In the genomic region with DNA sequence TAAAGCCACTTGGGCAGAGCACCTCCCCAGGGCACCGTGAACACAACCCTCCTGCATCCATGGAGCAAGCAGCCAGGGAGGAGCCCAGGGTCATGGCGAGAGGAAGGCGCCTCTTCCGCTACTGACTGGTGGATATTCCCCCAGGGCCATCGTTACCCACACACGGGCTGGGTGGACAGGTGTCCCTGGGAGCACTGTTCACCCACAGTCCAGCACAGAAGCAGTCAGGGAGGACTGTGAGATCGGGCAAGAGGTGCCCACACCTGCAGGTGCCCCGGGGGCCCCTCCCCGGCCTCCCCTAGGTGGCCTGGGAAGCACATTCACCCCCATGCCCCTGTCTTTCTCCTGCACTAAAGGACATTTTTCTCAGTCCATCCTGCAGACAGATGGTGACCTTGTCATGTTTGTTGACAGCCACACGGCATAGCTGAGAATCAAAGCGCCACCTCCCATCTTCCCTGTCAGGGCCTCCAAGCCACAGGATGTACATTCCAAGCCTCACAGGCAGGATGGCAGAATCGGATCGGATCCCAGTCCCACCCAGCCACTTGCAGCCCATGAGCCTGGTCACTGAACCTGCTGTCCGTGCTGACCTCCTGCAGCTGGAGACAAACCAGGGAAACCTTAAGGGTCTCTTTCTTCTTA, we compare ENCODE assay signal across 21 cellular contexts.
DNase-seq lines count a peak whose midpoint lies in the region; ATAC-seq, FAIRE-seq and TF ChIP-seq lines count a peak whose summit lies in the region.
"Had no signal": no experiment of that assay in that cellular context is flagged by ENCODE, and none has a peak within 500 bp of the region (broad histone marks: within the 10 kb centered on the region; RNA-seq: fewer than 3 reads in every experiment).

No MANE protein-coding gene starts in this region.

- no peak overlapping the region for H3K18ac ChIP-seq in H1 (ENCODE audit: extremely low read depth, low read length)

- H3K79me1 ChIP-seq in H1 (ENCODE audit: low read depth, low read length): no peaks in the 10 kb centered on the region

- intact Hi-C loops in HepG2 (cut with micrococcal nuclease; ENCODE audit: unreplicated experiment): no loop called here
- intact Hi-C loops in right lobe of liver (cut with DNase I): no loop called here

- in situ Hi-C loops in HepG2 (cut with HindIII; ENCODE audit: extremely low pct_ligation_motif_present, low pct_unique_long_range_greater_than_20kb): no loop called here

- no peak overlapping the region for H2BK120ac ChIP-seq in H1 (replicated peaks; ENCODE audit: low read depth, low read length)

- POLR2A ChIA-PET in HepG2 (lab: Yijun Ruan, JAX) (interaction anchor here (1.0 to 1.4 kb wide), 3 partner anchors 9 to 11 kb away, joined by 4 to 8 read pairs (median 6); no protein-coding TSS in a partner anchor), H1 (lab: Charles Lee; ENCODE audit: partially characterized antibody) (no interaction called here)

- no peak overlapping the region for H3K9ac ChIP-seq in HepG2 (ENCODE audit: insufficient read depth, low read depth, low read length)
- H3K9ac ChIP-seq in H1 (replicated peaks in 1 of 4; ENCODE audit: extremely low read depth in 1 of 4, low read depth in 3 of 4, low read length in 3 of 4): no peak overlapping the region

- 35% methylated on average over 10 of the region's 14 CpGs for WGBS in HepG2 (ENCODE audit: low lambda C conversion rate)
- 72% methylated on average over 6 of the region's 14 CpGs for WGBS in right lobe of liver (ENCODE audit: insufficient coverage, low coverage, low lambda C conversion rate, missing lambda C conversion rate)
- 89% methylated on average over 11 of the region's 14 CpGs; no CpG with 5 or more reads in 1 of the 2 experiments for WGBS in H1 (ENCODE audit: extremely low coverage in 1 of 2, insufficient coverage in 1 of 2, insufficient read length in 1 of 2, insufficient replicate concordance in 2 of 2, low coverage in 1 of 2, low lambda C conversion rate in 2 of 2, missing lambda C conversion rate in 1 of 2), 2 experiments

- ATAC-seq in HepG2 (peak; percentile 88), right lobe of liver (no peak), GM21526 (IDR thresholded peaks at IDR 0.05; ENCODE audit: low FRiP score, unreplicated experiment) (no peak), GM19455 (IDR thresholded peaks at IDR 0.05; ENCODE audit: unreplicated experiment) (no peak)
- ATAC-seq: GM12878 had no signal

- no peaks in the 10 kb centered on the region for H3K23me2 ChIP-seq in H1 (ENCODE audit: low read depth, low read length)

- TF ChIP-seq POLR2A in HepG2 (IDR thresholded peaks at IDR 0.05; ENCODE audit: insufficient read depth in 1 of 2, low read depth in 2 of 2, low read length in 2 of 2) (no peak), right lobe of liver (IDR thresholded peaks at IDR 0.05) (no peak), H1 (IDR thresholded peaks at IDR 0.05; ENCODE audit: control extremely low read depth in 1 of 2, low read depth in 2 of 2, low read length in 2 of 2) (no peak)

- H3K4me1 ChIP-seq in HepG2 (ENCODE audit: insufficient read depth, low read length) (peaks cover 51% of the 10 kb centered on the region), right lobe of liver (no peaks in the 10 kb centered on the region), H1 (replicated peaks in 1 of 4; ENCODE audit: control insufficient read depth in 3 of 4, insufficient read depth in 4 of 4, low read length in 3 of 4) (no peaks in the 10 kb centered on the region)

- H3K4me2 ChIP-seq in HepG2 (ENCODE audit: low read depth, low read length) (peak overlapping the region; percentile 43), H1 (ENCODE audit: insufficient read depth in 1 of 2, low read depth in 2 of 2, low read length in 2 of 2) (no peak overlapping the region)

- H2BK20ac ChIP-seq in H1 (ENCODE audit: low read length): no peak overlapping the region

- H4K5ac ChIP-seq in H1 (ENCODE audit: insufficient read length, low read depth, low read length): no peak overlapping the region

- no peak overlapping the region for H3K4ac ChIP-seq in H1 (replicated peaks; ENCODE audit: insufficient read length, low read depth, low read length)

- no peak overlapping the region for H3K27ac ChIP-seq in HepG2 (ENCODE audit: extremely low read length, insufficient read depth, low read length)
- no peak overlapping the region for H3K27ac ChIP-seq in right lobe of liver
- no peak overlapping the region for H3K27ac ChIP-seq in H1 (ENCODE audit: low read depth, low read length)
- H3K27ac ChIP-seq: 22Rv1 had no signal

- H2AFZ ChIP-seq in HepG2 (ENCODE audit: low read length) (no peak overlapping the region), H1 (ENCODE audit: low read length) (no peak overlapping the region)

- H3K4me3 ChIP-seq in HepG2 (replicated peaks in 1 of 3; ENCODE audit: insufficient read depth in 1 of 3, low read depth in 2 of 3, low read length in 3 of 3): peak overlapping the region in 1 of 3 experiments; percentile 5; a peak in 1 of 6 replicates
- no peak overlapping the region for H3K4me3 ChIP-seq in right lobe of liver
- H3K4me3 ChIP-seq in H1 (ENCODE audit: extremely low read depth in 1 of 4, insufficient read depth in 2 of 4, low read depth in 3 of 4, low read length in 4 of 4): no peak overlapping the region
- H3K4me3 ChIP-seq: GM12878 had no signal

- CTCF ChIA-PET in HepG2 (lab: Yijun Ruan, JAX; ENCODE audit: low intra/inter-chr PET ratio, low total read pairs): interaction anchor here (1.4 kb wide), 1 partner anchor 90 kb away, joined by 3 read pairs; no protein-coding TSS in a partner anchor
- CTCF ChIA-PET in H1 (lab: Charles Lee; ENCODE audit: partially characterized antibody): interaction anchor here (0.8 to 0.9 kb wide), 3 partner anchors 69 to 198 kb away, joined by 3 read pairs; no protein-coding TSS in a partner anchor

- H3K14ac ChIP-seq in H1 (ENCODE audit: insufficient read length): no peak overlapping the region

- no peak overlapping the region for H3K56ac ChIP-seq in H1 (replicated peaks; ENCODE audit: insufficient read length, low read depth, low read length)

- H4K20me1 ChIP-seq in HepG2 (ENCODE audit: insufficient read depth, low read length): no peaks in the 10 kb centered on the region
- no peaks in the 10 kb centered on the region for H4K20me1 ChIP-seq in H1 (replicated peaks in 1 of 2; ENCODE audit: control insufficient read depth in 1 of 2, insufficient read depth in 2 of 2, low read length in 2 of 2)

- H2BK5ac ChIP-seq in H1 (ENCODE audit: low read depth, low read length): no peak overlapping the region

- no TSS peak for BruUV-seq in HepG2 (replicated peaks; lab: Mats Ljungman, UMichigan)

- H3K79me2 ChIP-seq in HepG2 (ENCODE audit: insufficient read depth, low read length) (no peaks in the 10 kb centered on the region), H1 (ENCODE audit: control insufficient read depth in 1 of 2, insufficient read depth in 2 of 2, low read length in 2 of 2) (no peaks in the 10 kb centered on the region)

- TF ChIP-seq RAD21 in HepG2 (CRISPR knock-in tag; IDR thresholded peaks at IDR 0.05): no peak
- no peak for TF ChIP-seq RAD21 in H1 (IDR thresholded peaks at IDR 0.05 in 1 of 2, conservative IDR thresholded peaks at IDR 0.05 in 1 of 2; ENCODE audit: low read depth in 2 of 2, low read length in 2 of 2)

- H3K9me3 ChIP-seq in HepG2 (ENCODE audit: low read length) (no peaks in the 10 kb centered on the region), right lobe of liver (no peaks in the 10 kb centered on the region), H1 (ENCODE audit: insufficient read depth in 2 of 2, low read depth in 1 of 2, low read length in 1 of 2) (no peaks in the 10 kb centered on the region)

- H3K27me3 ChIP-seq in HepG2 (ENCODE audit: control insufficient read depth in 1 of 2, insufficient read depth in 2 of 2, low read length in 2 of 2): no peaks in the 10 kb centered on the region; a peak in 1 of 5 replicates
- H3K27me3 ChIP-seq in right lobe of liver: no peaks in the 10 kb centered on the region
- H3K27me3 ChIP-seq in H1 (replicated peaks in 1 of 4; ENCODE audit: control insufficient read depth in 3 of 4, extremely low read depth in 1 of 4, insufficient read depth in 3 of 4, low read length in 3 of 4): no peaks in the 10 kb centered on the region; a peak in 1 of 7 replicates

- H4K91ac ChIP-seq in H1 (replicated peaks; ENCODE audit: insufficient read length, low read length): no peak overlapping the region

- peak; percentile 60 for TF ChIP-seq CTCF in HepG2 (CRISPR knock-in tag; IDR thresholded peaks at IDR 0.05)
- no peak for TF ChIP-seq CTCF in right lobe of liver (IDR thresholded peaks at IDR 0.05)
- no peak for TF ChIP-seq CTCF in H1 (IDR thresholded peaks at IDR 0.05; ENCODE audit: control extremely low read depth in 1 of 3, insufficient read depth in 1 of 3, low read depth in 1 of 3, low read length in 3 of 3)

- FAIRE-seq in HepG2 (lab: Jason Lieb, UNC): peak; percentile 86
- FAIRE-seq in H1 (lab: Jason Lieb, UNC): no peak
- FAIRE-seq: A204.1, GM12878, GM19239 had no signal

- no peak overlapping the region for H2BK12ac ChIP-seq in H1 (ENCODE audit: low read depth, low read length)

- DNase-seq in DMS153 (lab: John Stamatoyannopoulos, UW) (peak; percentile 30), DMS153 treated with DMSO at 0.1 percent for 48 hours (lab: John Stamatoyannopoulos, UW; ENCODE audit: unreplicated experiment) (no peak), HepG2 (ENCODE audit: low spot score) (peak; percentile 66), right lobe of liver (no peak), H1 (ENCODE audit: low read depth in 1 of 2, low spot score in 2 of 2) (no peak)
- DNase-seq: C1 segment of cervical spinal cord; Calu3; CD4-positive, alpha-beta memory T cell; COR-L47; DMS79; EL; GDM1; GOT3; H7; HCEC 1CT had no signal

- peak in 1 of 2 experiments; percentile 38; a peak in 1 of 4 replicates for TF ChIP-seq EP300 in HepG2 (IDR thresholded peaks at IDR 0.05; ENCODE audit: low read depth in 2 of 2, low read length in 2 of 2)
- TF ChIP-seq EP300 in HepG2 (CRISPR knock-in tag; IDR thresholded peaks at IDR 0.05; ENCODE audit: borderline replicate concordance): 0 out of 2 replicates have a peak, but pooled peaks have one; percentile 15
- no peak for TF ChIP-seq EP300 in H1 (IDR thresholded peaks at IDR 0.05; ENCODE audit: borderline replicate concordance in 1 of 2, low read depth in 2 of 2, low read length in 2 of 2)

- no peak overlapping the region for H3K23ac ChIP-seq in H1 (ENCODE audit: insufficient read length)

- H2BK15ac ChIP-seq in H1 (ENCODE audit: low read length): no peak overlapping the region

- H4K8ac ChIP-seq in H1 (ENCODE audit: extremely low read depth, insufficient read depth, low read length): peak overlapping the region; percentile 37; the same call in 1 of the 2 replicates

- no peak overlapping the region for H2AK5ac ChIP-seq in H1 (ENCODE audit: low read depth, low read length)

- H3K36me3 ChIP-seq in HepG2 (replicated peaks in 1 of 2; ENCODE audit: control insufficient read depth in 1 of 2, insufficient read depth in 2 of 2, low read length in 2 of 2): no peaks in the 10 kb centered on the region
- H3K36me3 ChIP-seq in right lobe of liver: no peaks in the 10 kb centered on the region
- H3K36me3 ChIP-seq in H1 (ENCODE audit: control insufficient read depth in 2 of 4, insufficient read depth in 4 of 4, low read length in 3 of 4): no peaks in the 10 kb centered on the region

TF ChIP-seq in HepG2, 621 proteins besides CTCF, POLR2A, EP300 and RAD21 (continues in another document):
- TF ChIP-seq HMG20A (CRISPR knock-in tag; IDR thresholded peaks at IDR 0.05; ENCODE audit: borderline replicate concordance): peak; percentile 42; the same call in 1 of the 2 replicates

TF ChIP-seq in H1, 55 proteins besides CTCF, POLR2A, EP300 and RAD21 (continues in another document):
- TF ChIP-seq YY1 (IDR thresholded peaks at IDR 0.05; ENCODE audit: low read depth, low read length): no peak

Comparison
In these comparisons a context has a peak if more than half of its experiments do, and no peak if none do; other contexts are left out.
1. DNase-seq: peak in DMS153 (single experiment) and HepG2 (single experiment); none in DMS153 treated with DMSO at 0.1 percent for 48 hours (single experiment), right lobe of liver (0 of 3) and H1 (0 of 2).